Comparison of ENCODE assay signal across 20 cellular contexts in the genomic region with DNA sequence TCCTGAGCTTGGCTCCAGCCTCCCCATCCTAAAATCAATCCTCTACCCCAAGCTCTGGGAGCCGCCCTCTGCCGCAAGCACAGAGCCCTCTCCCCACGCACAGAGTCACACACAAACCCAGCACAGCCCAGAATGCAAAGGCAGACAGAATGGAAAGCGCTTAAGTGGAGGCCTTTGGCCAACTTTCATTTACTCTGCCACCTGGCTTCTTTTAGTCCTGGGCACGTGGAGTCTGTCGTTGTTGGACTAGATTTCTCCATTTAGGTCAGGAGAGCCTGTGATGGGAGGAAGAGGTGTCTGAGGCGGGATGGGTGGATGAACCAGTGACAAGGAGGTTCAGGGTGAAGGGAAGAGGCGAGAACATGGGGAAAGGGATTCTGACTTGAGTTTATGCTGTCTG.
"Had no signal": no experiment of that assay in that cellular context is flagged by ENCODE, and none has a peak within 500 bp of the region (broad histone marks: within the 10 kb centered on the region; RNA-seq: fewer than 3 reads in every experiment).

No MANE protein-coding gene starts in this region.

- H3K27ac Mint-ChIP-seq: activated CD4-positive, alpha-beta memory T cell treated with anti-CD3 and anti-CD28 coated beads, Interleukin-2, amount 10 ng/mL, durations not matched to agents 7 days and 5 days; activated CD4-positive, alpha-beta T cell treated with anti-CD3 and anti-CD28 coated beads, Interleukin-2, amount 10 ng/mL, durations not matched to agents 24 days and 14 days; activated T-cell treated with anti-CD3 and anti-CD28 coated beads, Interleukin-2, amount 50 U/mL, for 72 hours; effector memory CD8-positive, alpha-beta T cell; memory B cell; natural killer cell treated with Interleukin-12 subunit alpha and Interleukin-12 subunit beta and Interleukin-15 and Interleukin-18, amount 100 ng/mL, for 72 hours; T-helper 2 cell treated with Interferon-gamma antibody and Interleukin-4, amounts not matched to agents 5 μg/mL and 100 μg/mL, for 36 hours had no signal

- ATAC-seq: activated CD4-positive, CD25-positive, alpha-beta regulatory T cell treated with anti-CD3 and anti-CD28 coated beads, Interleukin-2, amount 50 U/mL, for 24 hours; effector memory CD8-positive, alpha-beta T cell; gastrocnemius medialis; left colon; stimulated activated naive CD8-positive, alpha-beta T cell treated with anti-CD3 and anti-CD28 coated beads, Interleukin-15, Interleukin-2, amounts not matched to agents 100 U/mL and 50 U/mL, for 24 hours had no signal

- DNase-seq: activated CD4-positive, alpha-beta memory T cell treated with anti-CD3 and anti-CD28 coated beads, Interleukin-2, amount 10 ng/mL, durations not matched to agents 7 days and 5 days; activated CD4-positive, alpha-beta T cell treated with anti-CD3 and anti-CD28 coated beads, Interleukin-2, amount 10 ng/mL, durations not matched to agents 24 days and 14 days; activated gamma-delta T cell; activated T-cell treated with anti-CD3 and anti-CD28 coated beads, Interleukin-2, amount 50 U/mL, for 72 hours; effector memory CD8-positive, alpha-beta T cell; gastrocnemius medialis; left colon; stimulated activated CD4-positive, alpha-beta T cell treated with anti-CD3 and anti-CD28 coated beads, Interleukin-4, amount 100 ng/mL, for 24 hours; stimulated activated naive CD8-positive, alpha-beta T cell treated with anti-CD3 and anti-CD28 coated beads, Interleukin-15, Interleukin-2, amounts not matched to agents 100 U/mL and 50 U/mL, for 24 hours; T-cell; tibial artery had no signal

- H3K27me3 ChIP-seq: breast epithelium, pancreas had no signal

- H3K27ac ChIP-seq: breast epithelium, esophagus muscularis mucosa, gastrocnemius medialis, pancreas, tibial artery, VCaP had no signal

- H3K36me3 Mint-ChIP-seq: activated naive CD4-positive, alpha-beta T cell treated with anti-CD3 and anti-CD28 coated beads, Interleukin-2, amount 50 U/mL, for 24 hours; memory B cell; natural killer cell treated with Interleukin-12 subunit alpha and Interleukin-12 subunit beta and Interleukin-15 and Interleukin-18, amount 100 ng/mL, for 72 hours; T-cell had no signal

- H3K4me3 ChIP-seq: breast epithelium, esophagus muscularis mucosa, gastrocnemius medialis, pancreas, tibial artery had no signal

- H3K4me3 Mint-ChIP-seq: activated CD4-positive, alpha-beta memory T cell treated with anti-CD3 and anti-CD28 coated beads, Interleukin-2, amount 10 ng/mL, durations not matched to agents 7 days and 5 days; activated CD4-positive, alpha-beta T cell treated with anti-CD3 and anti-CD28 coated beads, Interleukin-2, amount 10 ng/mL, durations not matched to agents 24 days and 14 days; activated naive CD4-positive, alpha-beta T cell treated with anti-CD3 and anti-CD28 coated beads, Interleukin-2, amount 50 U/mL, for 24 hours; effector memory CD8-positive, alpha-beta T cell; memory B cell; natural killer cell treated with Interleukin-12 subunit alpha and Interleukin-12 subunit beta and Interleukin-15 and Interleukin-18, amount 100 ng/mL, for 72 hours; T-cell; T-helper 2 cell treated with Interferon-gamma antibody and Interleukin-4, amounts not matched to agents 5 μg/mL and 100 μg/mL, for 36 hours had no signal

- H3K9me3 Mint-ChIP-seq: activated CD4-positive, alpha-beta memory T cell treated with anti-CD3 and anti-CD28 coated beads, Interleukin-2, amount 10 ng/mL, durations not matched to agents 7 days and 5 days; activated CD4-positive, alpha-beta T cell treated with anti-CD3 and anti-CD28 coated beads, Interleukin-2, amount 10 ng/mL, durations not matched to agents 24 days and 14 days; activated naive CD4-positive, alpha-beta T cell treated with anti-CD3 and anti-CD28 coated beads, Interleukin-2, amount 50 U/mL, for 24 hours; activated T-cell treated with anti-CD3 and anti-CD28 coated beads, Interleukin-2, amount 50 U/mL, for 72 hours; effector memory CD8-positive, alpha-beta T cell; memory B cell; natural killer cell treated with Interleukin-12 subunit alpha and Interleukin-12 subunit beta and Interleukin-15 and Interleukin-18, amount 100 ng/mL, for 72 hours; T-cell; T-helper 2 cell treated with Interferon-gamma antibody and Interleukin-4, amounts not matched to agents 5 μg/mL and 100 μg/mL, for 36 hours had no signal
